Comparison of ENCODE assay signal across 23 cellular contexts in the genomic region with DNA sequence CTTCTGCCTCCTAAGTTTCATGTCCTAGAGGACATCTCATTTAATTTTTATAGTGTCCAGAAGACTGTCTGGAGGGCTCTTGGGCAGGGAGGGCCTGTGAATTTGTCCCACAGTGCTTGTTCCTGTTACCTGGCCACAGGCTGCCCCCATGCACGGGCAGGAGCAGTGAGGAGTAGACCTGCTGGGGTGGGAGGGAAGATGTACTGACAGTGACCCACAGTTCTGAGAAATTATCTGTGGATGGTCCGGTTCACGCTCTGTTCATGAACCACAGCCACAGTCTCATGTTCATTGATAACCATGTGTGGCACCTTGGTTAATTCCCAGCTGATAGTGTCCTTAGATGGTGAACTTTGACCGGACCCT. TPM values are rescaled to one million over a fixed set of nuclear protein-coding genes. Genes with fewer than 3 reads are reported as not detected.
DNase-seq lines count a peak whose midpoint lies in the region; ATAC-seq and TF ChIP-seq lines count a peak whose summit lies in the region.
"Had no signal": no experiment of that assay in that cellular context is flagged by ENCODE, and none has a peak within 500 bp of the region (broad histone marks: within the 10 kb centered on the region; RNA-seq: fewer than 3 reads in every experiment).

No MANE protein-coding gene starts in this region.

- POLR2A ChIA-PET in CD8-positive, alpha-beta T cell (lab: Charles Lee): no interaction called here

- peaks cover 60% of the 10 kb centered on the region for H3K4me1 ChIP-seq in CD8-positive, alpha-beta T cell (ENCODE audit: insufficient read depth, low read length)

- no peaks in the 10 kb centered on the region for H3K27me3 Mint-ChIP-seq in activated CD8-positive, alpha-beta memory T cell treated with anti-CD3 and anti-CD28 coated beads, Interleukin-2, amount 10 ng/mL, durations not matched to agents 7 days and 5 days
- H3K27me3 Mint-ChIP-seq in CD8-positive, alpha-beta T cell (ENCODE audit: low read depth): no peaks in the 10 kb centered on the region
- no peaks in the 10 kb centered on the region for H3K27me3 Mint-ChIP-seq in activated naive CD8-positive, alpha-beta T cell
- H3K27me3 Mint-ChIP-seq in natural killer cell treated with Interleukin-12 subunit alpha and Interleukin-12 subunit beta and Interleukin-15 and Interleukin-18, amount 100 ng/mL, for 72 hours: no peaks in the 10 kb centered on the region

- no peaks in the 10 kb centered on the region for H3K36me3 ChIP-seq in CD8-positive, alpha-beta T cell (ENCODE audit: insufficient read depth, low read length)
- H3K36me3 ChIP-seq: vagina had no signal

- peak overlapping the region; percentile 8 for H3K27ac ChIP-seq in CD8-positive, alpha-beta T cell (ENCODE audit: low read depth, low read length)
- H3K27ac ChIP-seq: vagina had no signal

- no peaks in the 10 kb centered on the region for H3K9me3 ChIP-seq in CD8-positive, alpha-beta T cell (ENCODE audit: low read length)
- H3K9me3 ChIP-seq: vagina had no signal

- intact Hi-C loops in CD8-positive, alpha-beta T cell (cut with DNase I, micrococcal nuclease): loop anchor here (1.0 to 10.0 kb wide), 6 partner anchors 22 to 840 kb away; a partner anchor contains a TSS

- TF ChIP-seq CTCF in CD8-positive, alpha-beta T cell (IDR thresholded peaks at IDR 0.05): no peak

- DNase-seq in activated CD8-positive, alpha-beta memory T cell treated with anti-CD3 and anti-CD28 coated beads, Interleukin-2, amount 10 ng/mL, durations not matched to agents 7 days and 5 days: no peak
- DNase-seq in activated CD8-positive, alpha-beta memory T cell treated with anti-CD3 and anti-CD28 coated beads for 24 hours: no peak
- no peak for DNase-seq in CD8-positive, alpha-beta T cell
- no peak for DNase-seq in natural killer cell treated with Interleukin-12 subunit alpha and Interleukin-12 subunit beta and Interleukin-15 and Interleukin-18, amount 100 ng/mL, for 72 hours (ENCODE audit: low spot score)
- DNase-seq in KG1 (lab: John Stamatoyannopoulos, UW): no peak
- no peak for DNase-seq in SKM-1 (lab: John Stamatoyannopoulos, UW; ENCODE audit: unreplicated experiment)
- DNase-seq: C1 segment of cervical spinal cord; cerebellar nuclear complex; DMS 273 treated with DMSO at 0.1 percent for 48 hours; foreskin melanocyte; GDM1; hippocampal formation; NCI-H1105 treated with DMSO at 0.1 percent for 48 hours; NCI-H2081 treated with DMSO at 0.1 percent for 48 hours; NCI-H510A; NK-92 treated with Interleukin-12 subunit alpha and Interleukin-12 subunit beta, amount 100 ng/mL, for 24 hours; nucleus accumbens had no signal

- H3K4me3 ChIP-seq in CD8-positive, alpha-beta T cell (ENCODE audit: low read depth, low read length): no peak overlapping the region
- H3K4me3 ChIP-seq: vagina had no signal

- CTCF ChIA-PET in activated CD8-positive, alpha-beta memory T cell treated with anti-CD3 and anti-CD28 coated beads, Interleukin-2, amount 10 ng/mL, durations not matched to agents 7 days and 5 days (lab: Charles Lee): interaction anchor here (1.4 kb wide), 1 partner anchor 26 kb away, joined by 4 read pairs; no protein-coding TSS in a partner anchor
- CTCF ChIA-PET in CD8-positive, alpha-beta T cell (lab: Charles Lee): interaction anchor here (3.7 kb wide), 1 partner anchor 63 kb away, joined by 20 read pairs; no protein-coding TSS in a partner anchor

- H3K9me3 Mint-ChIP-seq in activated CD8-positive, alpha-beta memory T cell treated with anti-CD3 and anti-CD28 coated beads, Interleukin-2, amount 10 ng/mL, durations not matched to agents 7 days and 5 days (ENCODE audit: low read depth): no peaks in the 10 kb centered on the region
- no peaks in the 10 kb centered on the region for H3K9me3 Mint-ChIP-seq in CD8-positive, alpha-beta T cell
- no peaks in the 10 kb centered on the region for H3K9me3 Mint-ChIP-seq in activated naive CD8-positive, alpha-beta T cell (ENCODE audit: low read depth)
- no peaks in the 10 kb centered on the region for H3K9me3 Mint-ChIP-seq in natural killer cell treated with Interleukin-12 subunit alpha and Interleukin-12 subunit beta and Interleukin-15 and Interleukin-18, amount 100 ng/mL, for 72 hours

- H3K4me3 Mint-ChIP-seq in activated CD8-positive, alpha-beta memory T cell treated with anti-CD3 and anti-CD28 coated beads, Interleukin-2, amount 10 ng/mL, durations not matched to agents 7 days and 5 days: no peak overlapping the region
- H3K4me3 Mint-ChIP-seq in CD8-positive, alpha-beta T cell: peak overlapping the region; percentile 88
- peak overlapping the region; percentile 92 for H3K4me3 Mint-ChIP-seq in activated naive CD8-positive, alpha-beta T cell
- peak overlapping the region; percentile 69 for H3K4me3 Mint-ChIP-seq in natural killer cell treated with Interleukin-12 subunit alpha and Interleukin-12 subunit beta and Interleukin-15 and Interleukin-18, amount 100 ng/mL, for 72 hours

- no peaks in the 10 kb centered on the region for H3K27me3 ChIP-seq in CD8-positive, alpha-beta T cell (ENCODE audit: insufficient read depth, low read length)
- H3K27me3 ChIP-seq: vagina had no signal

- peak overlapping the region; percentile 55 for H3K27ac Mint-ChIP-seq in activated CD8-positive, alpha-beta memory T cell treated with anti-CD3 and anti-CD28 coated beads, Interleukin-2, amount 10 ng/mL, durations not matched to agents 7 days and 5 days
- H3K27ac Mint-ChIP-seq in CD8-positive, alpha-beta T cell: peak overlapping the region; percentile 97
- peak overlapping the region; percentile 95 for H3K27ac Mint-ChIP-seq in activated naive CD8-positive, alpha-beta T cell
- peak overlapping the region; percentile 64 to 82 for H3K27ac Mint-ChIP-seq in natural killer cell treated with Interleukin-12 subunit alpha and Interleukin-12 subunit beta and Interleukin-15 and Interleukin-18, amount 100 ng/mL, for 72 hours

- H3K36me3 Mint-ChIP-seq in activated CD8-positive, alpha-beta memory T cell treated with anti-CD3 and anti-CD28 coated beads, Interleukin-2, amount 10 ng/mL, durations not matched to agents 7 days and 5 days: peaks cover 4% of the 10 kb centered on the region
- H3K36me3 Mint-ChIP-seq in CD8-positive, alpha-beta T cell: peaks cover 20% of the 10 kb centered on the region
- H3K36me3 Mint-ChIP-seq in activated naive CD8-positive, alpha-beta T cell: peaks cover 3% of the 10 kb centered on the region
- peaks cover 4% of the 10 kb centered on the region for H3K36me3 Mint-ChIP-seq in natural killer cell treated with Interleukin-12 subunit alpha and Interleukin-12 subunit beta and Interleukin-15 and Interleukin-18, amount 100 ng/mL, for 72 hours

- no peak for ATAC-seq in activated CD8-positive, alpha-beta memory T cell treated with anti-CD3 and anti-CD28 coated beads, Interleukin-2, amount 10 ng/mL, durations not matched to agents 7 days and 5 days
- no peak for ATAC-seq in CD8-positive, alpha-beta T cell
- no peak for ATAC-seq in natural killer cell treated with Interleukin-12 subunit alpha and Interleukin-12 subunit beta and Interleukin-15 and Interleukin-18, amount 100 ng/mL, for 72 hours
- ATAC-seq in GM21619 (IDR thresholded peaks at IDR 0.05; ENCODE audit: unreplicated experiment): no peak
- ATAC-seq: Panc1 had no signal

- peaks cover 61% of the 10 kb centered on the region for H3K4me1 Mint-ChIP-seq in activated CD8-positive, alpha-beta memory T cell treated with anti-CD3 and anti-CD28 coated beads, Interleukin-2, amount 10 ng/mL, durations not matched to agents 7 days and 5 days
- peaks cover 67% of the 10 kb centered on the region for H3K4me1 Mint-ChIP-seq in CD8-positive, alpha-beta T cell (ENCODE audit: low read depth)
- peaks cover 69% of the 10 kb centered on the region for H3K4me1 Mint-ChIP-seq in activated naive CD8-positive, alpha-beta T cell (ENCODE audit: low read depth)
- H3K4me1 Mint-ChIP-seq in natural killer cell treated with Interleukin-12 subunit alpha and Interleukin-12 subunit beta and Interleukin-15 and Interleukin-18, amount 100 ng/mL, for 72 hours (ENCODE audit: low read depth in 2 of 2): peaks cover 52 to 66% of the 10 kb centered on the region in 2 donors

RNA-seq across cellular contexts. Expression of a gene that starts 18.8 kb away (rescaled TPM):
- 10 to 100 TPM in 1 of 2 experiments, 1 to 10 TPM in 1; 7.9 to 10.2 TPM for total RNA-seq in activated CD8-positive, alpha-beta memory T cell treated with anti-CD3 and anti-CD28 coated beads, Interleukin-2, amount 10 ng/mL, durations not matched to agents 7 days and 5 days
- 10 to 100 TPM; 15.3 to 16.3 TPM for total RNA-seq in CD8-positive, alpha-beta T cell
- 1 to 10 TPM; 3.3 to 5.7 TPM for total RNA-seq in natural killer cell treated with Interleukin-12 subunit alpha and Interleukin-12 subunit beta and Interleukin-15 and Interleukin-18, amount 100 ng/mL, for 72 hours
- total RNA-seq: A673, astrocyte had no signal
